ENCODE assay signal across 8 cellular contexts in the genomic region with DNA sequence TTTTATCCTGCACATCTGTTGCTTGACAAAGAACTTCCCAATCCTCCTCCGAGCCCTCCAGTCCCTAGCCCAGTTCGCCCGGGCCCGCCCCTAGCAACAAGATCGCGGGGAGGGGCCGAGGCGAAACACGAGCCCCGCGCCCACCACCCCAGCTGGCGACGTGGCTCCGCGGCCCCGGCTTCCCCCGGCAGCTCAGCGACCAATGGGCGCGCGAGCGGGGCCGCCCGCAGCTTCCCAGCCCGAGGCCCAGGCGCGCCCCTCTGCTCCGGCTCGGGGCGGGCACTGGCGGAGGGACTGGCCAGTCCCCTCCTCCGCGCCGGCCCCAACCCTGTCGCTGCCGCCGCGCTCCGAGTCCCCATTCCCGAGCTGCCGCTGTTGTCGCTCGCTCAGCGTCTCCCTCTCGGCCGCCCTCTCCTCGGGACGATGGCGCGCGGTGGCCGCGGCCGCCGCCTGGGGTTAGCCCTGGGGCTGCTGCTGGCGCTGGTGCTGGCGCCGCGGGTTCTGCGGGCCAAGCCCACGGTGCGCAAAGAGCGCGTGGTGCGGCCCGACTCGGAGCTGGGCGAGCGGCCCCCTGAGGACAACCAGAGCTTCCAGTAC. TPM values are rescaled to one million over a fixed set of nuclear protein-coding genes. Genes with fewer than 3 reads are reported as not detected.
DNase-seq lines count a peak whose midpoint lies in the region; ATAC-seq lines count a peak whose summit lies in the region.

A gene (plus strand): TSS at position 301 of the 597 bp plus-strand sequence. CDS start 123 bp downstream, at position 424.

- no peaks in the 10 kb centered on the region for H3K9me3 Mint-ChIP-seq in activated T-cell treated with anti-CD3 and anti-CD28 coated beads, Interleukin-2, amount 50 U/mL, for 24 hours

- H3K36me3 ChIP-seq in mucosa of rectum (ENCODE audit: control insufficient read depth in 2 of 2, insufficient read depth in 2 of 2, low read length in 2 of 2) = no peaks in the 10 kb centered on the region

- DNase-seq in AG20443 (ENCODE audit: low spot score) = peak; percentile 92
- peak; percentile 57 for DNase-seq in NCI-H748 treated with DMSO at 0.1 percent for 48 hours (lab: John Stamatoyannopoulos, UW)
- peak; percentile 79 for DNase-seq in activated T-cell treated with anti-CD3 and anti-CD28 coated beads, Interleukin-2, amount 50 U/mL, for 24 hours
- DNase-seq in stimulated activated naive CD4-positive, alpha-beta T cell treated with Interleukin-2 at 50 U/mL for 16 hours (lab: John Stamatoyannopoulos, UW) = peak; percentile 45

- H3K36me3 Mint-ChIP-seq in activated T-cell treated with anti-CD3 and anti-CD28 coated beads, Interleukin-2, amount 50 U/mL, for 24 hours (ENCODE audit: low read depth) = peaks cover 5% of the 10 kb centered on the region

- ATAC-seq in GM18870 (IDR thresholded peaks at IDR 0.05; ENCODE audit: unreplicated experiment) (peak; percentile 19), HG03103 (IDR thresholded peaks at IDR 0.05; ENCODE audit: low read depth, unreplicated experiment) (peak; percentile 39), esophagus mucosa (peak; percentile 74)

- H3K9me3 ChIP-seq in mucosa of rectum (ENCODE audit: control insufficient read depth in 2 of 2, low read length in 2 of 2) = no peaks in the 10 kb centered on the region

- peak within 1 kb of the TSS; percentile 75 to 76 for H3K27ac ChIP-seq in mucosa of rectum (ENCODE audit: low read depth in 2 of 2, low read length in 2 of 2)

- H3K27me3 ChIP-seq in mucosa of rectum (ENCODE audit: control insufficient read depth in 2 of 2, insufficient read depth in 2 of 2, low read length in 2 of 2) = peaks cover 0 to 4% of the 10 kb centered on the region in 2 donors

- H3K4me1 Mint-ChIP-seq in activated T-cell treated with anti-CD3 and anti-CD28 coated beads, Interleukin-2, amount 50 U/mL, for 24 hours (ENCODE audit: low read depth) = peaks cover 50% of the 10 kb centered on the region

- H3K4me1 ChIP-seq in mucosa of rectum (ENCODE audit: control insufficient read depth in 2 of 2, insufficient read depth in 2 of 2, low read length in 2 of 2) = peaks cover 0 to 9% of the 10 kb centered on the region in 2 donors

- peak within 1 kb of the TSS; percentile 94 for H3K27ac Mint-ChIP-seq in activated T-cell treated with anti-CD3 and anti-CD28 coated beads, Interleukin-2, amount 50 U/mL, for 24 hours

- peak within 1 kb of the TSS; percentile 77 to 79 for H3K4me3 ChIP-seq in mucosa of rectum (ENCODE audit: low read length in 2 of 2)

- H3K27me3 Mint-ChIP-seq in activated T-cell treated with anti-CD3 and anti-CD28 coated beads, Interleukin-2, amount 50 U/mL, for 24 hours = peaks cover 16% of the 10 kb centered on the region

- peak within 1 kb of the TSS; percentile 68 to 84 for H3K9ac ChIP-seq in mucosa of rectum (ENCODE audit: low read depth in 1 of 2, low read length in 2 of 2)

- peak within 1 kb of the TSS; percentile 83 for H3K4me3 Mint-ChIP-seq in activated T-cell treated with anti-CD3 and anti-CD28 coated beads, Interleukin-2, amount 50 U/mL, for 24 hours

RNA-seq across cellular contexts. Expression of the gene that starts here (rescaled TPM):
- 21.6 TPM for total RNA-seq in esophagus mucosa

Comparison
In these comparisons a context has a peak if more than half of its experiments do, and no peak if none do; other contexts are left out.
1. Peak in every context shown above with its lines: DNase-seq, ATAC-seq, H3K4me3 ChIP-seq and H3K27ac ChIP-seq.
2. ATAC-seq: peak in every context shown above with its lines; median percentile 74 in esophagus mucosa; 39 in HG03103; 19 in GM18870.